Comparison of ENCODE assay signal across 13 cellular contexts in the genomic region with DNA sequence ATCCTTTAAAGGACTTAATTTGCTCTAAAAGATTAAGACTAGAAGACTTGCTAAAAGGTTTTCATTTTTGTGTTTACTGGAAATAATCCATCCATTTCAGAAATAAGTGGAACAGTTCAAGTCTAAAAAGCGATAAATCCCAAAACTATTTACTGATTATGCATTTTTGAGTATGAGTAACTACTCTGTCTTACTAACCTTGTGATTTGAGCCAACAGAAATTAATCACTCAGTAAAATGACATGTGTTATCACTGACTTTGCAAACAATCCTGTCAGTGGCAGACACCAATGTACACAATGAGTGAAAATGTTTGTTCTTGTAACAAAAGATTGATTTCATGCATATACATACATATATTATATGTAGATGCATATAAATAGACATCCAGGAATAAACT.
A peak's percentile ranks its signal among the peaks of the same experiment; 100 is the strongest.
DNase-seq lines count a peak whose midpoint lies in the region; TF ChIP-seq lines count a peak whose summit lies in the region.
"Had no signal": no experiment of that assay in that cellular context is flagged by ENCODE, and none has a peak within 500 bp of the region (broad histone marks: within the 10 kb centered on the region; RNA-seq: fewer than 3 reads in every experiment).

No MANE protein-coding gene starts in this region.

- no peak for TF ChIP-seq POLR2A in esophagus squamous epithelium (IDR thresholded peaks at IDR 0.05)

- no peak overlapping the region for H3K9ac ChIP-seq in mammary epithelial cell (ENCODE audit: insufficient read depth, low read length)
- H3K9ac ChIP-seq: BLaER1 had no signal

- H3K9me3 ChIP-seq in mammary epithelial cell (replicated peaks; ENCODE audit: insufficient read depth, low read length): no peaks in the 10 kb centered on the region
- no peaks in the 10 kb centered on the region for H3K9me3 ChIP-seq in esophagus squamous epithelium
- H3K9me3 ChIP-seq: BLaER1 had no signal

- in situ Hi-C loops in mammary epithelial cell (cut with MboI; ENCODE audit: low sequenced_read_pairs in 2 of 2): no loop called here

- intact Hi-C loops in mammary epithelial cell (cut with micrococcal nuclease) (no loop called here), esophagus squamous epithelium (cut with DNase I) (no loop called here)

- no peaks in the 10 kb centered on the region for H4K20me1 ChIP-seq in mammary epithelial cell (ENCODE audit: insufficient read depth, low read length)
- H4K20me1 ChIP-seq: BLaER1 had no signal

- H2AFZ ChIP-seq in mammary epithelial cell (ENCODE audit: low read depth, low read length): no peak overlapping the region

- TF ChIP-seq CTCF in BJ (IDR thresholded peaks at IDR 0.05; ENCODE audit: insufficient read depth, low read depth, low read length) (no peak), mammary epithelial cell (conservative IDR thresholded peaks at IDR 0.05 in 1 of 2, IDR thresholded peaks at IDR 0.05 in 1 of 2; ENCODE audit: extremely low read depth in 1 of 2, insufficient read depth in 1 of 2, low read depth in 1 of 2, low read length in 2 of 2) (no peak), esophagus squamous epithelium (IDR thresholded peaks at IDR 0.05) (no peak)

- H3K4me1 ChIP-seq in mammary epithelial cell (ENCODE audit: insufficient read depth, low read length) (peaks cover 5% of the 10 kb centered on the region), esophagus squamous epithelium (peaks cover 0 to 4% (median 0%) of the 10 kb centered on the region in 3 donors)
- H3K4me1 ChIP-seq: BLaER1 had no signal

- dilution Hi-C loops in mammary epithelial cell (cut with HindIII; ENCODE audit: low sequenced_read_pairs): no loop called here

- POLR2A ChIA-PET in BJ (lab: Charles Lee): no interaction called here

- peak overlapping the region; percentile 6 for H3K4me2 ChIP-seq in mammary epithelial cell (ENCODE audit: insufficient read depth, low read depth, low read length)
- H3K4me2 ChIP-seq: BLaER1 had no signal

- no TSS peak for BruUV-seq in mammary epithelial cell (replicated peaks; lab: Mats Ljungman, UMichigan)

- H3K27ac ChIP-seq in mammary epithelial cell (ENCODE audit: insufficient read depth, low read depth, low read length) (no peak overlapping the region), esophagus squamous epithelium (no peak overlapping the region)
- H3K27ac ChIP-seq: BLaER1 had no signal

- CTCF ChIA-PET in BJ (lab: Yijun Ruan, JAX): interaction anchor here (0.6 to 0.8 kb wide), 2 partner anchors 30 to 36 kb away, joined by 3 read pairs; no protein-coding TSS in a partner anchor
- CTCF ChIA-PET in mammary epithelial cell (lab: Charles Lee; ENCODE audit: low non-redundant PET): no interaction called here

- H3K27me3 ChIP-seq in BJ (ENCODE audit: control insufficient read depth, insufficient read depth, low read length): no peaks in the 10 kb centered on the region
- H3K27me3 ChIP-seq in mammary epithelial cell (ENCODE audit: insufficient read depth, low read length): no peaks in the 10 kb centered on the region
- no peaks in the 10 kb centered on the region for H3K27me3 ChIP-seq in esophagus squamous epithelium
- H3K27me3 ChIP-seq: BLaER1 had no signal

- no peaks in the 10 kb centered on the region for H3K36me3 ChIP-seq in BJ (ENCODE audit: control insufficient read depth, insufficient read depth, low read length)
- H3K36me3 ChIP-seq in mammary epithelial cell (ENCODE audit: insufficient read depth, low read length): peaks cover 2% of the 10 kb centered on the region
- no peaks in the 10 kb centered on the region for H3K36me3 ChIP-seq in esophagus squamous epithelium
- H3K36me3 ChIP-seq: BLaER1 had no signal

- DNase-seq in BJ (ENCODE audit: low read depth): peak; percentile 1
- DNase-seq in M059J (ENCODE audit: low read depth): peak; percentile 55
- peak; percentile 11 for DNase-seq in mammary epithelial cell
- DNase-seq in kidney tubule cell (ENCODE audit: low spot score): peak; percentile 37
- DNase-seq in NCI-H1694 treated with DMSO at 0.1 percent for 48 hours (lab: John Stamatoyannopoulos, UW): no peak
- DNase-seq in activated CD4-positive, alpha-beta T cell treated with anti-CD3 and anti-CD28 coated beads for 4 hours: no peak
- DNase-seq in activated CD4-positive, alpha-beta T cell treated with anti-CD3 and anti-CD28 coated beads for 1 hour: no peak
- DNase-seq in esophagus squamous epithelium (lab: John Stamatoyannopoulos, UW): no peak
- DNase-seq: activated T-cell treated with anti-CD3 and anti-CD28 coated beads, Interleukin-2, amount 50 U/mL, for 1 hour; amniotic stem cell; NCI-H187; stimulated activated CD4-positive, alpha-beta T cell treated with anti-CD3 and anti-CD28 coated beads, Interleukin-4, amount 100 ng/mL, for 1 hour had no signal

- H3K4me3 ChIP-seq in BJ (ENCODE audit: low read depth, low read length): no peak overlapping the region
- no peak overlapping the region for H3K4me3 ChIP-seq in mammary epithelial cell (replicated peaks in 1 of 3; ENCODE audit: insufficient read depth in 1 of 3, low read depth in 2 of 3, low read length in 3 of 3)
- H3K4me3 ChIP-seq in esophagus squamous epithelium: no peak overlapping the region
- H3K4me3 ChIP-seq: BLaER1 had no signal

- no peaks in the 10 kb centered on the region for H3K79me2 ChIP-seq in mammary epithelial cell (ENCODE audit: insufficient read depth, low read length)

- 100% methylated on average over 1 of the region's 1 CpG for WGBS in mammary epithelial cell (ENCODE audit: low coverage, missing lambda C conversion rate)
- WGBS in esophagus squamous epithelium, 2 donors: 30 to 51% methylated on average over 1 of the region's 1 CpG

Comparison
In these comparisons a context has a peak if more than half of its experiments do, and no peak if none do; other contexts are left out.
1. DNase-seq: peak in BJ (single experiment), M059J (single experiment), mammary epithelial cell (single experiment) and kidney tubule cell (single experiment); none in NCI-H1694 treated with DMSO at 0.1 percent for 48 hours (single experiment), activated CD4-positive, alpha-beta T cell treated with anti-CD3 and anti-CD28 coated beads for 4 hours (0 of 2), activated CD4-positive, alpha-beta T cell treated with anti-CD3 and anti-CD28 coated beads for 1 hour (single experiment) and esophagus squamous epithelium (single experiment).